ENCODE assay signal across 18 cellular contexts in genomic region chr14:24463017-24463805, GRCh38. TPM values are rescaled to one million over a fixed set of nuclear protein-coding genes. Genes with fewer than 3 reads are reported as not detected.
DNase-seq lines count a peak whose midpoint lies in the region; ATAC-seq, FAIRE-seq and TF ChIP-seq lines count a peak whose summit lies in the region.
"Had no signal": no experiment of that assay in that cellular context is flagged by ENCODE, and none has a peak within 500 bp of the region (broad histone marks: within the 10 kb centered on the region; RNA-seq: fewer than 3 reads in every experiment).

No MANE protein-coding gene starts in this region.

- peak overlapping the region; percentile 12 for H3K27ac Mint-ChIP-seq in activated T-cell treated with anti-CD3 and anti-CD28 coated beads, Interleukin-2, amount 50 U/mL, for 72 hours
- no peak overlapping the region for H3K27ac Mint-ChIP-seq in activated T-cell treated with anti-CD3 and anti-CD28 coated beads, Interleukin-2, amount 50 U/mL, for 24 hours
- peak overlapping the region; percentile 75 for H3K27ac Mint-ChIP-seq in activated naive CD8-positive, alpha-beta T cell treated with anti-CD3 and anti-CD28 coated beads for 36 hours
- H3K27ac Mint-ChIP-seq: CD8-positive, alpha-beta T cell had no signal

- peak overlapping the region in 1 of 2 donors; percentile 3 for H3K4me3 Mint-ChIP-seq in activated T-cell treated with anti-CD3 and anti-CD28 coated beads, Interleukin-2, amount 50 U/mL, for 72 hours
- no peak overlapping the region for H3K4me3 Mint-ChIP-seq in activated T-cell treated with anti-CD3 and anti-CD28 coated beads, Interleukin-2, amount 50 U/mL, for 24 hours
- H3K4me3 Mint-ChIP-seq in activated naive CD8-positive, alpha-beta T cell treated with anti-CD3 and anti-CD28 coated beads for 36 hours = no peak overlapping the region
- H3K4me3 Mint-ChIP-seq: CD8-positive, alpha-beta T cell had no signal

- no peaks in the 10 kb centered on the region for H3K36me3 Mint-ChIP-seq in activated T-cell treated with anti-CD3 and anti-CD28 coated beads, Interleukin-2, amount 50 U/mL, for 72 hours (ENCODE audit: insufficient read depth in 2 of 2)
- no peaks in the 10 kb centered on the region for H3K36me3 Mint-ChIP-seq in activated T-cell treated with anti-CD3 and anti-CD28 coated beads, Interleukin-2, amount 50 U/mL, for 24 hours (ENCODE audit: low read depth)
- H3K36me3 Mint-ChIP-seq in activated naive CD8-positive, alpha-beta T cell treated with anti-CD3 and anti-CD28 coated beads for 36 hours = peaks cover 29% of the 10 kb centered on the region
- H3K36me3 Mint-ChIP-seq: CD8-positive, alpha-beta T cell had no signal

- DNase-seq in activated T-cell treated with anti-CD3 and anti-CD28 coated beads, Interleukin-2, amount 50 U/mL, for 72 hours = no peak
- DNase-seq in activated T-cell treated with anti-CD3 and anti-CD28 coated beads, Interleukin-2, amount 50 U/mL, for 24 hours = no peak
- DNase-seq in GM12892 (ENCODE audit: insufficient read length) (no peak), NCI-H748 treated with DMSO at 0.1 percent for 48 hours (lab: John Stamatoyannopoulos, UW) (no peak), caudate nucleus (lab: John Stamatoyannopoulos, UW) (no peak)
- DNase-seq in activated naive CD8-positive, alpha-beta T cell treated with anti-CD3 and anti-CD28 coated beads for 36 hours = no peak
- DNase-seq: CD8-positive, alpha-beta T cell; MG63; NCI-H1105; NCI-H1694; NCI-H345; Peyer's patch; Right ventricle myocardium superior had no signal

- no peak for TF ChIP-seq POLR2A in GM12892 (IDR thresholded peaks at IDR 0.05; ENCODE audit: low read depth, low read length)

- H3K9me3 Mint-ChIP-seq in activated T-cell treated with anti-CD3 and anti-CD28 coated beads, Interleukin-2, amount 50 U/mL, for 72 hours = peaks cover 0 to 2% of the 10 kb centered on the region in 2 donors
- no peaks in the 10 kb centered on the region for H3K9me3 Mint-ChIP-seq in activated T-cell treated with anti-CD3 and anti-CD28 coated beads, Interleukin-2, amount 50 U/mL, for 24 hours
- H3K9me3 Mint-ChIP-seq in activated naive CD8-positive, alpha-beta T cell treated with anti-CD3 and anti-CD28 coated beads for 36 hours = peaks cover 12% of the 10 kb centered on the region

- no peaks in the 10 kb centered on the region for H3K27me3 Mint-ChIP-seq in activated T-cell treated with anti-CD3 and anti-CD28 coated beads, Interleukin-2, amount 50 U/mL, for 72 hours (ENCODE audit: low read depth)
- H3K27me3 Mint-ChIP-seq in activated T-cell treated with anti-CD3 and anti-CD28 coated beads, Interleukin-2, amount 50 U/mL, for 24 hours = no peaks in the 10 kb centered on the region
- no peaks in the 10 kb centered on the region for H3K27me3 Mint-ChIP-seq in activated naive CD8-positive, alpha-beta T cell treated with anti-CD3 and anti-CD28 coated beads for 36 hours

- H3K27ac ChIP-seq in caudate nucleus (ENCODE audit: low read depth, low read length) = no peak overlapping the region
- H3K27ac ChIP-seq: Peyer's patch, SK-N-MC had no signal

- peak in 1 of 2 donors; percentile 60 for ATAC-seq in activated T-cell treated with anti-CD3 and anti-CD28 coated beads, Interleukin-2, amount 50 U/mL, for 72 hours (replicated peaks in 1 of 2)
- ATAC-seq in HG02852 (IDR thresholded peaks at IDR 0.05; ENCODE audit: unreplicated experiment) (peak; percentile 56), GM19324 (IDR thresholded peaks at IDR 0.05; ENCODE audit: low FRiP score, unreplicated experiment) (no peak)
- ATAC-seq: CD8-positive, alpha-beta T cell had no signal

- peaks cover 34% of the 10 kb centered on the region for H3K4me1 Mint-ChIP-seq in activated T-cell treated with anti-CD3 and anti-CD28 coated beads, Interleukin-2, amount 50 U/mL, for 72 hours (ENCODE audit: low read depth)
- H3K4me1 Mint-ChIP-seq in activated T-cell treated with anti-CD3 and anti-CD28 coated beads, Interleukin-2, amount 50 U/mL, for 24 hours (ENCODE audit: low read depth) = peaks cover 25% of the 10 kb centered on the region
- peaks cover 29% of the 10 kb centered on the region for H3K4me1 Mint-ChIP-seq in activated naive CD8-positive, alpha-beta T cell treated with anti-CD3 and anti-CD28 coated beads for 36 hours

- peak; percentile 89 for FAIRE-seq in GM12892 (lab: Jason Lieb, UNC)

RNA-seq across cellular contexts. Expression of gene SDR39U1, which starts 20.6 kb away (rescaled TPM):
- total RNA-seq in activated T-cell treated with anti-CD3 and anti-CD28 coated beads, Interleukin-2, amount 50 U/mL, for 72 hours = 10 to 100 TPM; 38.5 to 44.8 TPM
- 28.7 TPM for polyA plus RNA-seq in GM12892 (2012; ENCODE audit: missing spikeins)
- total RNA-seq in activated naive CD8-positive, alpha-beta T cell treated with anti-CD3 and anti-CD28 coated beads for 36 hours = 10 to 100 TPM; 57.8 to 59.0 TPM

RNA-seq across cellular contexts. Expression of gene KHNYN, which starts 33.5 kb away (rescaled TPM):
- total RNA-seq in activated T-cell treated with anti-CD3 and anti-CD28 coated beads, Interleukin-2, amount 50 U/mL, for 72 hours = 100 to 1,000 TPM; 114 to 126 TPM
- 21.5 TPM for polyA plus RNA-seq in GM12892 (2012; ENCODE audit: missing spikeins)
- total RNA-seq in activated naive CD8-positive, alpha-beta T cell treated with anti-CD3 and anti-CD28 coated beads for 36 hours = 10 to 100 TPM; 47.3 to 48.7 TPM

RNA-seq across cellular contexts. Expression of gene CBLN3, which starts 33.7 kb away (rescaled TPM):
- total RNA-seq in activated T-cell treated with anti-CD3 and anti-CD28 coated beads, Interleukin-2, amount 50 U/mL, for 72 hours = 10 to 100 TPM; 15.7 to 30.7 TPM
- polyA plus RNA-seq in GM12892 (2012; ENCODE audit: missing spikeins) = 5.4 TPM
- total RNA-seq in activated naive CD8-positive, alpha-beta T cell treated with anti-CD3 and anti-CD28 coated beads for 36 hours = 1 to 10 TPM; 5.5 to 6.4 TPM
- total RNA-seq: A172 had no signal

RNA-seq across cellular contexts. Expression of gene CMA1, which starts 44.9 kb away (rescaled TPM):
- total RNA-seq in activated T-cell treated with anti-CD3 and anti-CD28 coated beads, Interleukin-2, amount 50 U/mL, for 72 hours = not detected
- polyA plus RNA-seq in GM12892 (2012; ENCODE audit: missing spikeins) = 0.81 TPM
- under 1 TPM; 0.25 to 0.50 TPM for total RNA-seq in activated naive CD8-positive, alpha-beta T cell treated with anti-CD3 and anti-CD28 coated beads for 36 hours
- total RNA-seq: A172; CD8-positive, alpha-beta T cell; Peyer's patch had no signal
- polyA plus RNA-seq: BJ had no signal
